8 cellular contexts compared by ENCODE assay signal in the genomic region with DNA sequence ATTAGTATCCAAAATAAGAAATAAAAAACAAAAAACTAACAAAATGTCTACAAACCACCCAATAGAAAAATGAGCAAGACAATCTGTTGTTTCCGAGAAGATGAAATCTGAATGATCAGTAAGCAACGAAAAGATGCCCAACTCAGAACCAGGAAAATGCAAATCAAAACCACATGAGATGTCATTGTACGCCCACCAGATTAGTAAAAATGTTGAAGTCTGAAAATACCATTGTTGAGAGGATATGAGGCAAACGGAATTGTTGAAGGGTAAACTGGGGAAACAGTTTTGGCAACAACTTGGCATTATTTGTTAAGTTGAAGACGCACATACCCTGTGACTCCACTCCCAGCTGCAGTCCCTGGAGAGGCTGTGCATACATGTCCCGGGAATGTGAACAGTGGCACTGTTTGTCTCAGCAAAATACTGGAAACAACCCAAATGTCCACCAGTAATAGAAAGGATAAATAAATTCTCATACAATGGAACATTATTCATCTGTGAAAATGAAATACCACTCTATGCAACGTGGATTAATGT. TPM values are rescaled to one million over a fixed set of nuclear protein-coding genes. Genes with fewer than 3 reads are reported as not detected.
A peak's percentile ranks its signal among the peaks of the same experiment; 100 is the strongest.
DNase-seq lines count a peak whose midpoint lies in the region; ATAC-seq and TF ChIP-seq lines count a peak whose summit lies in the region.

No MANE protein-coding gene starts in this region.

- intact Hi-C loops in lower leg skin (cut with DNase I; ENCODE audit: low total_unique reads), result no loop called here
- intact Hi-C loops in uterus (cut with DNase I; ENCODE audit: low total_unique reads), result no loop called here

- ATAC-seq in HG03439 (IDR thresholded peaks at IDR 0.05; ENCODE audit: unreplicated experiment) (no peak), HG02763 (IDR thresholded peaks at IDR 0.05; ENCODE audit: unreplicated experiment) (no peak)

- H3K4me1 ChIP-seq in uterus, result peaks cover 0 to 6% of the 10 kb centered on the region in 2 donors

- TF ChIP-seq POLR2A in lower leg skin (IDR thresholded peaks at IDR 0.05) (no peak), uterus (IDR thresholded peaks at IDR 0.05) (no peak)

- H3K27me3 ChIP-seq in uterus, result no peaks in the 10 kb centered on the region

- H3K9me3 ChIP-seq in uterus, result no peaks in the 10 kb centered on the region

- H3K36me3 ChIP-seq in uterus, result no peaks in the 10 kb centered on the region

- peak overlapping the region; percentile 41 to 53 for H3K27ac ChIP-seq in uterus

- DNase-seq in stimulated activated CD4-positive, alpha-beta T cell treated with anti-CD3 and anti-CD28 coated beads, Interleukin-4, amount 100 ng/mL, for 24 hours, result peak; percentile 49
- DNase-seq in stimulated activated CD4-positive, alpha-beta T cell treated with anti-CD3 and anti-CD28 coated beads, Interleukin-2, amount 100 ng/mL, for 24 hours, result no peak
- peak; percentile 49 for DNase-seq in astrocyte of the hippocampus (ENCODE audit: low read depth, low spot score)
- DNase-seq in lower leg skin (ENCODE audit: low spot score in 2 of 2), result peak; percentile 50 to 87
- no peak for DNase-seq in uterus
- no peak for DNase-seq in UCSD-AML1 (lab: John Stamatoyannopoulos, UW; ENCODE audit: unreplicated experiment)

- WGBS in lower leg skin, 2 donors, result 34 to 43% methylated on average over 7 of the region's 7 CpGs

- H3K4me3 ChIP-seq in lower leg skin (ENCODE audit: low read depth, poor library complexity, severe bottlenecking) (no peak overlapping the region), uterus (no peak overlapping the region)

- TF ChIP-seq CTCF in lower leg skin (IDR thresholded peaks at IDR 0.05) (no peak), uterus (IDR thresholded peaks at IDR 0.05) (no peak)

RNA-seq across cellular contexts. Expression of a gene that starts 10.6 kb away (rescaled TPM):
- 10 to 100 TPM; 25.9 to 42.4 (median 29.3) TPM for total RNA-seq in lower leg skin
- 100 to 1,000 TPM in 1 of 4 donors, 10 to 100 TPM in 3; 21.3 to 120 (median 70.0) TPM for total RNA-seq in uterus

RNA-seq across cellular contexts. Expression of a gene that starts 38.7 kb away (rescaled TPM):
- total RNA-seq in lower leg skin, result not detected
- not detected for total RNA-seq in uterus

RNA-seq across cellular contexts. Expression of a gene that starts 52.5 kb away (rescaled TPM):
- total RNA-seq in lower leg skin (1 to 10 TPM; 2.4 to 4.2 (median 3.0) TPM), uterus (100 to 1,000 TPM in 1 of 4 donors, 10 to 100 TPM in 2, 1 to 10 TPM in 1; 8.7 to 283 (median 22.6) TPM)

RNA-seq across cellular contexts. Expression of a gene that starts 56.5 kb away (rescaled TPM):
- total RNA-seq in lower leg skin, result 1 to 10 TPM in 1 of 4 donors, under 1 TPM in 2, not detected in 1; 0.10 to 1.3 (median 0.63) TPM
- total RNA-seq in uterus, result 1 to 10 TPM in 1 of 4 donors, not detected in 3; 2.9 TPM

Comparison
In these comparisons a context has a peak if more than half of its experiments do, and no peak if none do; other contexts are left out.
1. DNase-seq: peak in stimulated activated CD4-positive, alpha-beta T cell treated with anti-CD3 and anti-CD28 coated beads, Interleukin-4, amount 100 ng/mL, for 24 hours (single experiment), astrocyte of the hippocampus (single experiment) and lower leg skin (2 of 2); none in stimulated activated CD4-positive, alpha-beta T cell treated with anti-CD3 and anti-CD28 coated beads, Interleukin-2, amount 100 ng/mL, for 24 hours (0 of 2), uterus (0 of 2) and UCSD-AML1 (single experiment).